In the genomic region with DNA sequence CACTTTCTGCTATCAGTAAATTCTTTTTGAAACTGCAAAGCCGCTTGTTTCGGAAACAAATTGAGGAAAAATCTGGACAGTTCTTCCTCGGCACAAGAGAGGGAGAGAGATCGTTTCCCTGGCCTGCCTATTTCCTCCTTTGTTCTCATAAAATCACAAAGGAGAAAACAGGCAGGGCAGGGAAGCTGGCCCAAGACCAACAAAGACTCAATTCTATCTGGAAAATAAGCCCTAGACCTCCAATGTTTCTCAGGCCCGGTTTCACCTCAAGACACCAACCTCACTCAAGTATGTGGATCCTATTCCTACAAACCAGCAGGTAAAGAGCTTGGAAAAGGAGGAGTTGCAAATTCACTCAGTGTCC, we compare ENCODE assay signal across 12 cellular contexts. TPM values are rescaled to one million over a fixed set of nuclear protein-coding genes. Genes with fewer than 3 reads are reported as not detected.
DNase-seq lines count a peak whose midpoint lies in the region; ATAC-seq, FAIRE-seq and TF ChIP-seq lines count a peak whose summit lies in the region.
"Had no signal": no experiment of that assay in that cellular context is flagged by ENCODE, and none has a peak within 500 bp of the region (broad histone marks: within the 10 kb centered on the region; RNA-seq: fewer than 3 reads in every experiment).

No MANE protein-coding gene starts in this region.

- in situ Hi-C loops in G401 (cut with HindIII; ENCODE audit: low sequenced_read_pairs) = no loop called here

- no peaks in the 10 kb centered on the region for H3K27me3 Mint-ChIP-seq in astrocyte (ENCODE audit: low read depth, unreplicated experiment)
- H3K27me3 Mint-ChIP-seq: activated B cell treated with CpG ODN at 0.5 μM for 24 hours had no signal

- H4K20me1 ChIP-seq in astrocyte (ENCODE audit: insufficient read depth, low read length) = peaks cover 77% of the 10 kb centered on the region

- no peak overlapping the region for H3K9ac ChIP-seq in astrocyte (ENCODE audit: low read length)

- peaks cover 2% of the 10 kb centered on the region for H3K36me3 Mint-ChIP-seq in astrocyte (ENCODE audit: low read depth, unreplicated experiment)

- ATAC-seq in left colon = peak; percentile 84
- no peak for ATAC-seq in HG03139 (IDR thresholded peaks at IDR 0.05; ENCODE audit: unreplicated experiment)

- no peak for FAIRE-seq in astrocyte (lab: Jason Lieb, UNC)

- H3K4me3 Mint-ChIP-seq in astrocyte (ENCODE audit: unreplicated experiment) = no peak overlapping the region
- H3K4me3 Mint-ChIP-seq: activated B cell treated with CpG ODN at 0.5 μM for 24 hours had no signal

- no peak overlapping the region for H3K4me2 ChIP-seq in astrocyte (ENCODE audit: low read length)

- no peaks in the 10 kb centered on the region for H3K4me1 ChIP-seq in astrocyte (ENCODE audit: insufficient read depth, low read length)
- peaks cover 0 to 27% (median 8%) of the 10 kb centered on the region in 4 donors for H3K4me1 ChIP-seq in Peyer's patch

- H3K36me3 ChIP-seq in astrocyte (ENCODE audit: insufficient read depth, low read length) (no peaks in the 10 kb centered on the region), Peyer's patch (peaks cover 0 to 7% (median 0%) of the 10 kb centered on the region in 3 donors)

- DNase-seq in G401 (ENCODE audit: low spot score) (peak; percentile 55), astrocyte (ENCODE audit: low read depth) (no peak), left colon (peak; percentile 36 to 40), Peyer's patch (no peak), NCI-H2171 treated with DMSO at 0.1 percent for 48 hours (lab: John Stamatoyannopoulos, UW) (no peak)
- DNase-seq in activated CD4-positive, alpha-beta T cell treated with anti-CD3 and anti-CD28 coated beads, Interleukin-2, amount 50 U/mL, for 48 hours = no peak
- DNase-seq: activated B cell treated with CpG ODN at 0.5 μM for 24 hours; activated naive CD4-positive, alpha-beta T cell treated with Interleukin-2 at 50 U/mL for 16 hours; NCI-H187; RPMI8226 had no signal

- peak overlapping the region; percentile 19 for H3K27ac Mint-ChIP-seq in astrocyte (ENCODE audit: unreplicated experiment)

- intact Hi-C loops in left colon (cut with DNase I, micrococcal nuclease) = no loop called here

- no peaks in the 10 kb centered on the region for H3K9me3 Mint-ChIP-seq in astrocyte (ENCODE audit: unreplicated experiment)
- H3K9me3 Mint-ChIP-seq: activated B cell treated with CpG ODN at 0.5 μM for 24 hours had no signal

- TF ChIP-seq POLR2A in Peyer's patch (IDR thresholded peaks at IDR 0.05) = no peak

- H3K79me2 ChIP-seq in astrocyte (ENCODE audit: insufficient read depth, low read length) = peaks cover 89% of the 10 kb centered on the region

- H3K27ac ChIP-seq in astrocyte (ENCODE audit: low read depth, low read length) = no peak overlapping the region
- H3K27ac ChIP-seq in skin epidermis = peak overlapping the region in 12 of 21 experiments; percentile 9 to 69 (median 46)
- H3K27ac ChIP-seq in Peyer's patch = no peak overlapping the region

- no peak overlapping the region for H2AFZ ChIP-seq in astrocyte (ENCODE audit: low read depth, low read length)

- H3K27me3 ChIP-seq in astrocyte (ENCODE audit: insufficient read depth, low read length) (no peaks in the 10 kb centered on the region), Peyer's patch (no peaks in the 10 kb centered on the region)

- no peak for TF ChIP-seq CTCF in astrocyte (IDR thresholded peaks at IDR 0.05; ENCODE audit: insufficient read depth, low read depth, low read length)
- TF ChIP-seq CTCF in Peyer's patch (IDR thresholded peaks at IDR 0.05) = no peak

- H3K4me1 Mint-ChIP-seq in astrocyte (ENCODE audit: low read depth, unreplicated experiment) = peaks cover 19% of the 10 kb centered on the region

- H3K4me3 ChIP-seq in astrocyte (ENCODE audit: insufficient read depth, low read depth, low read length) = no peak overlapping the region
- H3K4me3 ChIP-seq in skin epidermis = no peak overlapping the region
- H3K4me3 ChIP-seq in Peyer's patch = no peak overlapping the region

- H3K9me3 ChIP-seq in astrocyte (ENCODE audit: insufficient read depth, low read depth, low read length) = no peaks in the 10 kb centered on the region
- no peaks in the 10 kb centered on the region for H3K9me3 ChIP-seq in Peyer's patch

RNA-seq across cellular contexts. Expression of gene DICER1, which starts 19.5 kb away (rescaled TPM):
- 48.0 and 64.6 TPM in 2 replicates for total RNA-seq in G401 (2014; rRNA removed; shearing (Covaris generic))
- 94.2 and 103 TPM in 2 replicates for total RNA-seq in astrocyte
- total RNA-seq in left colon = 10 to 100 TPM; 49.0 to 77.3 TPM
- total RNA-seq in Peyer's patch = 100 to 1,000 TPM in 1 of 4 donors, 10 to 100 TPM in 3; 64.3 to 125 (median 78.0) TPM

Comparison
In these comparisons a context has a peak if more than half of its experiments do, and no peak if none do; other contexts are left out.
1. DNase-seq: peak in G401 (single experiment) and left colon (2 of 2); none in astrocyte (single experiment), Peyer's patch (0 of 3), activated CD4-positive, alpha-beta T cell treated with anti-CD3 and anti-CD28 coated beads, Interleukin-2, amount 50 U/mL, for 48 hours (0 of 2) and NCI-H2171 treated with DMSO at 0.1 percent for 48 hours (single experiment).
2. H3K27ac ChIP-seq: peak in skin epidermis (12 of 21); none in astrocyte (single experiment) and Peyer's patch (0 of 4).